ENCODE assay signal across 8 cellular contexts in genomic region chr17:35051183-35051578, GRCh38.
DNase-seq lines count a peak whose midpoint lies in the region; ATAC-seq and TF ChIP-seq lines count a peak whose summit lies in the region.

No MANE protein-coding gene starts in this region.

- H3K4me3 Mint-ChIP-seq in T-helper 1 cell treated with Interleukin-12 subunit alpha and Interleukin-12 subunit beta and Interleukin-4 antibody, amounts not matched to agents 30 μg/mL and 1 μg/mL, for 36 hours: peak overlapping the region; percentile 69
- H3K4me3 Mint-ChIP-seq in stimulated activated naive CD8-positive, alpha-beta T cell treated with anti-CD3 and anti-CD28 coated beads, Interleukin-15, amount 100 ng/mL, for 72 hours: peak overlapping the region; percentile 51 to 74

- TF ChIP-seq CTCF in fibroblast of pulmonary artery (IDR thresholded peaks at IDR 0.05; ENCODE audit: low read length, missing control alignments): no peak

- peak overlapping the region; percentile 85 for H3K27ac Mint-ChIP-seq in T-helper 1 cell treated with Interleukin-12 subunit alpha and Interleukin-12 subunit beta and Interleukin-4 antibody, amounts not matched to agents 30 μg/mL and 1 μg/mL, for 36 hours
- peak overlapping the region; percentile 84 to 93 for H3K27ac Mint-ChIP-seq in stimulated activated naive CD8-positive, alpha-beta T cell treated with anti-CD3 and anti-CD28 coated beads, Interleukin-15, amount 100 ng/mL, for 72 hours

- ATAC-seq in HG02885 (IDR thresholded peaks at IDR 0.05; ENCODE audit: poor library complexity, unreplicated experiment): peak; percentile 59
- peak; percentile 61 for ATAC-seq in stimulated activated naive CD8-positive, alpha-beta T cell treated with anti-CD3 and anti-CD28 coated beads, Interleukin-15, amount 100 ng/mL, for 72 hours

- no peaks in the 10 kb centered on the region for H3K27me3 Mint-ChIP-seq in T-helper 1 cell treated with Interleukin-12 subunit alpha and Interleukin-12 subunit beta and Interleukin-4 antibody, amounts not matched to agents 30 μg/mL and 1 μg/mL, for 36 hours (ENCODE audit: low read depth)
- H3K27me3 Mint-ChIP-seq in stimulated activated naive CD8-positive, alpha-beta T cell treated with anti-CD3 and anti-CD28 coated beads, Interleukin-15, amount 100 ng/mL, for 72 hours: no peaks in the 10 kb centered on the region

- H3K4me3 ChIP-seq in fibroblast of pulmonary artery (replicated peaks; ENCODE audit: low read depth, low read length): no peak overlapping the region

- peaks cover 60% of the 10 kb centered on the region for H3K4me1 Mint-ChIP-seq in T-helper 1 cell treated with Interleukin-12 subunit alpha and Interleukin-12 subunit beta and Interleukin-4 antibody, amounts not matched to agents 30 μg/mL and 1 μg/mL, for 36 hours (ENCODE audit: low read depth)
- H3K4me1 Mint-ChIP-seq in stimulated activated naive CD8-positive, alpha-beta T cell treated with anti-CD3 and anti-CD28 coated beads, Interleukin-15, amount 100 ng/mL, for 72 hours: peaks cover 72% of the 10 kb centered on the region

- H3K36me3 Mint-ChIP-seq in T-helper 1 cell treated with Interleukin-12 subunit alpha and Interleukin-12 subunit beta and Interleukin-4 antibody, amounts not matched to agents 30 μg/mL and 1 μg/mL, for 36 hours (ENCODE audit: low read depth): peaks cover 29% of the 10 kb centered on the region

- H3K9me3 Mint-ChIP-seq in T-helper 1 cell treated with Interleukin-12 subunit alpha and Interleukin-12 subunit beta and Interleukin-4 antibody, amounts not matched to agents 30 μg/mL and 1 μg/mL, for 36 hours: no peaks in the 10 kb centered on the region
- no peaks in the 10 kb centered on the region for H3K9me3 Mint-ChIP-seq in stimulated activated naive CD8-positive, alpha-beta T cell treated with anti-CD3 and anti-CD28 coated beads, Interleukin-15, amount 100 ng/mL, for 72 hours

- peak; percentile 2 for DNase-seq in DMS53 (lab: John Stamatoyannopoulos, UW)
- no peak for DNase-seq in DMS53 treated with DMSO at 0.1 percent for 48 hours (lab: John Stamatoyannopoulos, UW; ENCODE audit: unreplicated experiment)
- DNase-seq in fibroblast of pulmonary artery (ENCODE audit: low read depth): peak; percentile 20
- DNase-seq in stimulated activated naive CD8-positive, alpha-beta T cell treated with anti-CD3 and anti-CD28 coated beads, Interleukin-15, amount 100 ng/mL, for 72 hours: no peak
- no peak for DNase-seq in cortex of kidney (lab: John Stamatoyannopoulos, UW)
- no peak for DNase-seq in stimulated activated CD8-positive, alpha-beta memory T cell treated with anti-CD3 and anti-CD28 coated beads, Interleukin-4, amount 100 ng/mL, for 48 hours

Comparison
In these comparisons a context has a peak if more than half of its experiments do, and no peak if none do; other contexts are left out.
1. DNase-seq: peak in DMS53 (single experiment) and fibroblast of pulmonary artery (single experiment); none in DMS53 treated with DMSO at 0.1 percent for 48 hours (single experiment), stimulated activated naive CD8-positive, alpha-beta T cell treated with anti-CD3 and anti-CD28 coated beads, Interleukin-15, amount 100 ng/mL, for 72 hours (0 of 2), cortex of kidney (single experiment) and stimulated activated CD8-positive, alpha-beta memory T cell treated with anti-CD3 and anti-CD28 coated beads, Interleukin-4, amount 100 ng/mL, for 48 hours (single experiment).